Comparison of ENCODE assay signal across 17 cellular contexts in genomic region chr2:20211860-20212458, GRCh38. TPM values are rescaled to one million over a fixed set of nuclear protein-coding genes. Genes with fewer than 3 reads are reported as not detected.
DNase-seq lines count a peak whose midpoint lies in the region; ATAC-seq, FAIRE-seq and TF ChIP-seq lines count a peak whose summit lies in the region.
"Had no signal": no experiment of that assay in that cellular context is flagged by ENCODE, and none has a peak within 500 bp of the region (broad histone marks: within the 10 kb centered on the region; RNA-seq: fewer than 3 reads in every experiment).

No MANE protein-coding gene starts in this region.

- no peaks in the 10 kb centered on the region for H3K27me3 Mint-ChIP-seq in type B pancreatic cell

- DNase-seq in breast epithelium (ENCODE audit: low spot score in 2 of 2), result no peak
- DNase-seq in type B pancreatic cell (ENCODE audit: extremely low spot score, unreplicated experiment), result no peak
- DNase-seq in iPS-NIHi7 (ENCODE audit: extremely low spot score), result no peak
- DNase-seq in H54 (ENCODE audit: insufficient read length, low spot score), result no peak
- DNase-seq: activated CD4-positive, alpha-beta T cell treated with anti-CD3 and anti-CD28 coated beads, Interleukin-2, amount 50 U/mL, for 1 hour; activated naive CD4-positive, alpha-beta T cell treated with anti-CD3 and anti-CD28 coated beads, Interleukin-2, amount 10 ng/mL, durations not matched to agents 7 days and 5 days; cortex of kidney; DMS153; nucleus accumbens; OCI-M1; tibial artery had no signal

- no peak for FAIRE-seq in H54 (lab: Jason Lieb, UNC)

- TF ChIP-seq POLR2A in breast epithelium (IDR thresholded peaks at IDR 0.05), result no peak
- TF ChIP-seq POLR2A in H54 (IDR thresholded peaks at IDR 0.05; ENCODE audit: low read depth, low read length), result no peak

- H3K4me3 Mint-ChIP-seq in type B pancreatic cell, result peak overlapping the region; percentile 71
- H3K4me3 Mint-ChIP-seq: activated naive CD4-positive, alpha-beta T cell treated with anti-CD3 and anti-CD28 coated beads, Interleukin-2, amount 10 ng/mL, durations not matched to agents 7 days and 5 days; memory B cell had no signal

- H3K36me3 ChIP-seq in breast epithelium, result no peaks in the 10 kb centered on the region
- no peaks in the 10 kb centered on the region for H3K36me3 ChIP-seq in mesodermal cell (ENCODE audit: control insufficient read depth, insufficient read depth, low read length)
- H3K36me3 ChIP-seq: gastroesophageal sphincter, tibial artery had no signal

- peak overlapping the region; percentile 95 for H3K27ac Mint-ChIP-seq in type B pancreatic cell
- H3K27ac Mint-ChIP-seq: activated naive CD4-positive, alpha-beta T cell treated with anti-CD3 and anti-CD28 coated beads, Interleukin-2, amount 10 ng/mL, durations not matched to agents 7 days and 5 days; memory B cell had no signal

- H3K9me3 ChIP-seq in breast epithelium, result no peaks in the 10 kb centered on the region
- H3K9me3 ChIP-seq in mesodermal cell (ENCODE audit: control insufficient read depth, low read length), result no peaks in the 10 kb centered on the region
- H3K9me3 ChIP-seq: gastroesophageal sphincter, tibial artery had no signal

- H3K4me1 Mint-ChIP-seq in type B pancreatic cell (ENCODE audit: unreplicated experiment), result peaks cover 53% of the 10 kb centered on the region
- H3K4me1 Mint-ChIP-seq: activated naive CD4-positive, alpha-beta T cell treated with anti-CD3 and anti-CD28 coated beads, Interleukin-2, amount 10 ng/mL, durations not matched to agents 7 days and 5 days had no signal

- H3K9me3 Mint-ChIP-seq in type B pancreatic cell, result no peaks in the 10 kb centered on the region
- H3K9me3 Mint-ChIP-seq: activated naive CD4-positive, alpha-beta T cell treated with anti-CD3 and anti-CD28 coated beads, Interleukin-2, amount 10 ng/mL, durations not matched to agents 7 days and 5 days; memory B cell had no signal

- peaks cover 8% of the 10 kb centered on the region for H3K36me3 Mint-ChIP-seq in type B pancreatic cell
- H3K36me3 Mint-ChIP-seq: activated naive CD4-positive, alpha-beta T cell treated with anti-CD3 and anti-CD28 coated beads, Interleukin-2, amount 10 ng/mL, durations not matched to agents 7 days and 5 days; memory B cell had no signal

- H3K4me1 ChIP-seq in breast epithelium, result peaks cover 7 to 49% of the 10 kb centered on the region in 2 donors
- H3K4me1 ChIP-seq in mesodermal cell (ENCODE audit: control insufficient read depth, insufficient read depth, low read length, poor library complexity, severe bottlenecking), result peaks cover 19% of the 10 kb centered on the region
- H3K4me1 ChIP-seq: gastroesophageal sphincter had no signal

- H3K4me3 ChIP-seq in breast epithelium, result no peak overlapping the region
- H3K4me3 ChIP-seq in mesodermal cell (ENCODE audit: extremely low read depth, insufficient read depth, low read length, poor library complexity, severe bottlenecking), result no peak overlapping the region
- H3K4me3 ChIP-seq: gastroesophageal sphincter, tibial artery had no signal

- ATAC-seq in HG03565 (IDR thresholded peaks at IDR 0.05; ENCODE audit: unreplicated experiment) (peak; percentile 6), HG03135 (IDR thresholded peaks at IDR 0.05; ENCODE audit: unreplicated experiment) (no peak), HG02798 (IDR thresholded peaks at IDR 0.05; ENCODE audit: poor library complexity, unreplicated experiment) (no peak)
- ATAC-seq: gastroesophageal sphincter had no signal

- intact Hi-C loops in breast epithelium (cut with DNase I; ENCODE audit: low total_unique reads), result no loop called here

- no peak for TF ChIP-seq CTCF in breast epithelium (IDR thresholded peaks at IDR 0.05)
- no peak for TF ChIP-seq CTCF in type B pancreatic cell (conservative IDR thresholded peaks at IDR 0.05)

- no peaks in the 10 kb centered on the region for H3K27me3 ChIP-seq in breast epithelium
- H3K27me3 ChIP-seq: gastroesophageal sphincter had no signal

- 92 to 94% methylated on average over 10 to 14 of the region's 14 CpGs for WGBS in mesodermal cell (ENCODE audit: insufficient coverage in 2 of 2), 2 experiments

- H3K27ac ChIP-seq in breast epithelium, result peak overlapping the region; percentile 92 to 94
- H3K27ac ChIP-seq in mesodermal cell (ENCODE audit: low read depth, low read length, severe bottlenecking), result peak overlapping the region; percentile 62
- H3K27ac ChIP-seq: gastroesophageal sphincter, tibial artery had no signal

RNA-seq across cellular contexts. Expression of gene SDC1, which starts 13.0 kb away (rescaled TPM):
- total RNA-seq in breast epithelium, result 10 to 100 TPM in 2 of 3 donors, 1 to 10 TPM in 1; 2.6 to 51.8 (median 38.7) TPM
- 26.1 TPM for polyA plus RNA-seq in mesodermal cell (2013, experiment 1 of 2)
- polyA plus RNA-seq in mesodermal cell (2013, experiment 2 of 2), result 19.4 TPM
- total RNA-seq in type B pancreatic cell (ENCODE audit: low replicate concordance), result 164 and 375 TPM in 2 replicates
